16 cellular contexts compared by ENCODE assay signal in genomic region chr5:63211413-63212132, GRCh38.
"Had no signal": no experiment of that assay in that cellular context is flagged by ENCODE, and none has a peak within 500 bp of the region (broad histone marks: within the 10 kb centered on the region; RNA-seq: fewer than 3 reads in every experiment).

No MANE protein-coding gene starts in this region.

- H3K27ac ChIP-seq: adrenal gland, esophagus muscularis mucosa, gastroesophageal sphincter, heart right ventricle, sigmoid colon, thyroid gland had no signal

- H3K27ac Mint-ChIP-seq: activated naive CD4-positive, alpha-beta T cell treated with anti-CD3 and anti-CD28 coated beads, Interleukin-2, amount 50 U/mL, for 72 hours; activated T-cell treated with anti-CD3 and anti-CD28 coated beads, Interleukin-2, amount 50 U/mL, for 72 hours; dendritic cell treated with granulocyte-macrophage colony-stimulating factor and Interleukin-4, amounts not matched to agents 40 ng/mL and 50 ng/mL, for 4 days; stimulated activated naive B cell treated with anti-CD40 and anti-IgM and Interleukin-4, amounts not matched to agents 10 μg/mL and 1 μg/mL and 100 μg/mL, for 72 hours had no signal

- H3K4me3 Mint-ChIP-seq: activated T-cell treated with anti-CD3 and anti-CD28 coated beads, Interleukin-2, amount 50 U/mL, for 72 hours; dendritic cell treated with granulocyte-macrophage colony-stimulating factor and Interleukin-4, amounts not matched to agents 40 ng/mL and 50 ng/mL, for 4 days; stimulated activated naive B cell treated with anti-CD40 and anti-IgM and Interleukin-4, amounts not matched to agents 10 μg/mL and 1 μg/mL and 100 μg/mL, for 72 hours had no signal

- H3K4me1 Mint-ChIP-seq: stimulated activated naive B cell treated with anti-CD40 and anti-IgM and Interleukin-4, amounts not matched to agents 10 μg/mL and 1 μg/mL and 100 μg/mL, for 72 hours had no signal

- DNase-seq: activated CD4-positive, CD25-positive, alpha-beta regulatory T cell treated with anti-CD3 and anti-CD28 coated beads, Interleukin-2, amount 50 U/mL, for 72 hours; activated gamma-delta T cell; activated T-cell treated with anti-CD3 and anti-CD28 coated beads, Interleukin-2, amount 50 U/mL, for 72 hours; adrenal gland; effector CD8-positive, alpha-beta T cell; heart right ventricle; islet precursor cell; sigmoid colon; stimulated activated CD4-positive, alpha-beta T cell treated with anti-CD3 and anti-CD28 coated beads, Interleukin-4, amount 100 ng/mL, for 24 hours; stimulated activated naive B cell treated with anti-CD40 and anti-IgM and Interleukin-4, amounts not matched to agents 10 μg/mL and 1 μg/mL and 100 μg/mL, for 72 hours; T1000; thyroid gland had no signal

- H3K27me3 Mint-ChIP-seq: dendritic cell treated with granulocyte-macrophage colony-stimulating factor and Interleukin-4, amounts not matched to agents 40 ng/mL and 50 ng/mL, for 4 days; stimulated activated naive B cell treated with anti-CD40 and anti-IgM and Interleukin-4, amounts not matched to agents 10 μg/mL and 1 μg/mL and 100 μg/mL, for 72 hours had no signal

- H3K4me3 ChIP-seq: adrenal gland, esophagus muscularis mucosa, gastroesophageal sphincter, heart right ventricle, sigmoid colon, thyroid gland had no signal

- H3K27me3 ChIP-seq: adrenal gland, esophagus muscularis mucosa, gastroesophageal sphincter, heart right ventricle, sigmoid colon, thyroid gland had no signal

- H3K36me3 ChIP-seq: adrenal gland, esophagus muscularis mucosa, gastroesophageal sphincter, heart right ventricle, sigmoid colon, thyroid gland had no signal

- H3K9me3 ChIP-seq: adrenal gland, esophagus muscularis mucosa, gastroesophageal sphincter, sigmoid colon, thyroid gland had no signal

- H3K4me1 ChIP-seq: adrenal gland, esophagus muscularis mucosa, heart right ventricle, sigmoid colon, thyroid gland had no signal

- H3K36me3 Mint-ChIP-seq: activated naive CD4-positive, alpha-beta T cell treated with anti-CD3 and anti-CD28 coated beads, Interleukin-2, amount 50 U/mL, for 72 hours; stimulated activated naive B cell treated with anti-CD40 and anti-IgM and Interleukin-4, amounts not matched to agents 10 μg/mL and 1 μg/mL and 100 μg/mL, for 72 hours had no signal

- ATAC-seq: activated naive CD4-positive, alpha-beta T cell treated with anti-CD3 and anti-CD28 coated beads, Interleukin-2, amount 50 U/mL, for 72 hours; activated T-cell treated with anti-CD3 and anti-CD28 coated beads, Interleukin-2, amount 50 U/mL, for 72 hours; gastroesophageal sphincter; heart right ventricle; stimulated activated naive B cell treated with anti-CD40 and anti-IgM and Interleukin-4, amounts not matched to agents 10 μg/mL and 1 μg/mL and 100 μg/mL, for 72 hours had no signal
